Comparison of ENCODE assay signal across 1 cellular context in the genomic region with DNA sequence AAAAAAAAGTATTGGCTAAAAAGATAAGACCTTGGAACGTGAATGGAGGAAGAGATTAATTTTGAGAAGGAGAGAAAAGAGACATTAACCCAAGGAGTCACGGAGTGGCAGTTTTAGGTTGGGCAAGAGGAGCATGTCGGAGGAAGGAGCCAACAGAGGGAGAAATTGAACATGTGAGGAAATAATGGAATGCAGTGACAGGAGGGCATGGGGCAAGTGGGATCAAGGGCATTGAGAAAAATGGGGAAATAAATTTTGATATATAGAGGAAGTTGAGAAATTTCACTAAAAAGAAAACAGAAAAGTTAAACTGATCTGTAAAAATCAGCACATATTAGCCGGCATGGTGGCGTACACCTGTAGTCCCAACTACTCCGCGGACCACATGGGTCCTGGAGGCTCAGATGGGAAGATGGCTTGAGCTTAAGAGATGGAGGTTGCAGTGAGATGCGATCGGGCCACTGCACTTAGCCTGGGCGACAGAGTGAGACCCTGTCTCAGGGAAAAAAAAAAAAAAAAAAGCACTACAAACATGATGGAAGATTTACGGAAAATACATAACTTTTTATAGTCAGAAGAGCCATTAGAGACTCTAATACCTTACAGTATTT.
TF ChIP-seq lines count a peak whose summit lies in the region.

No MANE protein-coding gene starts in this region.

TF ChIP-seq in IMR-90, 13 proteins besides CTCF, POLR2A, EP300 and RAD21:
- no peak for TF ChIP-seq RFX5 (IDR thresholded peaks at IDR 0.05; ENCODE audit: low read depth, low read length)
- TF ChIP-seq NFE2L2 (IDR thresholded peaks at IDR 0.05; ENCODE audit: low read depth, low read length), result no peak
- no peak for TF ChIP-seq RCOR1 (IDR thresholded peaks at IDR 0.05; ENCODE audit: insufficient replicate concordance, low read length)
- TF ChIP-seq MXI1 (IDR thresholded peaks at IDR 0.05; ENCODE audit: borderline replicate concordance, low read depth, low read length), result no peak
- TF ChIP-seq FOS (IDR thresholded peaks at IDR 0.05; ENCODE audit: low read depth, low read length), result no peak
- TF ChIP-seq BHLHE40 (IDR thresholded peaks at IDR 0.05; ENCODE audit: low read depth, low read length), result no peak
- TF ChIP-seq, protein P1, sequence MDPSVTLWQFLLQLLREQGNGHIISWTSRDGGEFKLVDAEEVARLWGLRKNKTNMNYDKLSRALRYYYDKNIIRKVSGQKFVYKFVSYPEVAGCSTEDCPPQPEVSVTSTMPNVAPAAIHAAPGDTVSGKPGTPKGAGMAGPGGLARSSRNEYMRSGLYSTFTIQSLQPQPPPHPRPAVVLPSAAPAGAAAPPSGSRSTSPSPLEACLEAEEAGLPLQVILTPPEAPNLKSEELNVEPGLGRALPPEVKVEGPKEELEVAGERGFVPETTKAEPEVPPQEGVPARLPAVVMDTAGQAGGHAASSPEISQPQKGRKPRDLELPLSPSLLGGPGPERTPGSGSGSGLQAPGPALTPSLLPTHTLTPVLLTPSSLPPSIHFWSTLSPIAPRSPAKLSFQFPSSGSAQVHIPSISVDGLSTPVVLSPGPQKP (IDR thresholded peaks at IDR 0.05; ENCODE audit: borderline replicate concordance, low read depth, low read length), result no peak
- no peak for TF ChIP-seq MAFK (IDR thresholded peaks at IDR 0.05; ENCODE audit: low read depth, low read length)
- no peak for TF ChIP-seq CEBPB (IDR thresholded peaks at IDR 0.05; ENCODE audit: low read depth, low read length)
